28 cellular contexts compared by ENCODE assay signal in the genomic region with DNA sequence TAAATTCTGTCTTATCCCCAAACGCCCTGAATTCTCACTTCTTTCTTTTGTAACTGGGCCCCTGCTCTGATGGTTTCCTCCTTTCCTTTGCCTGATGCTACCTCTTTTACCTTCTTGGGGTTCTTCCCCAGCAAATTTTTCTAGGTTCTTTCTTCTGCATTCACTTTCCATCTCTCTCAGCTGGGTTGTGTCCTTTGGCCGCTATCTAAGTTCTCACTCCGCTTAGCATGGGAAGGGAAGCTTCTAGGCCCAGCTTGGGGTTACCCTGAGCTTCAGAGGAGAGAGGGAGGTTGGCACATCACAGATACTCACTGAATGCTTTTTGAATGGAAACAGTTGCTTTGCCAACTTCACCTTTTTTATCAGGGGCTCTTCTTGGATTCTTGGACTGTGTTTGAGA. TPM values are rescaled to one million over a fixed set of nuclear protein-coding genes. Genes with fewer than 3 reads are reported as not detected.
"Had no signal": no experiment of that assay in that cellular context is flagged by ENCODE, and none has a peak within 500 bp of the region (broad histone marks: within the 10 kb centered on the region; RNA-seq: fewer than 3 reads in every experiment).

No MANE protein-coding gene starts in this region.

- H3K27ac ChIP-seq: brain microvascular endothelial cell, SK-N-MC had no signal

- H3K27me3 Mint-ChIP-seq: activated naive CD8-positive, alpha-beta T cell had no signal

- ATAC-seq: activated T-helper 17 cell treated with anti-CD3 and anti-CD28 coated beads, Interleukin-2, amount 50 U/mL, for 72 hours; T-cell had no signal

- H3K36me3 Mint-ChIP-seq: activated CD4-positive, alpha-beta memory T cell treated with anti-CD3 and anti-CD28 coated beads for 36 hours; activated naive CD8-positive, alpha-beta T cell; T-cell had no signal

- H3K27me3 ChIP-seq: brain microvascular endothelial cell had no signal

- H3K4me3 ChIP-seq: SK-N-MC had no signal

- DNase-seq: activated CD4-positive, alpha-beta memory T cell treated with anti-CD3 and anti-CD28 coated beads for 36 hours; activated CD4-positive, alpha-beta T cell treated with anti-CD3 and anti-CD28 coated beads, Interleukin-2, amount 10 ng/mL, durations not matched to agents 7 days and 5 days; activated CD4-positive, CD25-positive, alpha-beta regulatory T cell; activated gamma-delta T cell; activated naive CD4-positive, alpha-beta T cell treated with anti-CD3 and anti-CD28 coated beads for 36 hours; activated T-cell treated with anti-CD3 and anti-CD28 coated beads for 4 hours; activated T-cell treated with anti-CD3 and anti-CD28 coated beads, Interleukin-2, amount 50 U/mL, for 48 hours; amygdala; brain microvascular endothelial cell; caudate nucleus; Karpas-422; MM.1S; NCI-H1105; NCI-H1436; NCI-H1694 treated with DMSO at 0.1 percent for 48 hours; NCI-H2029 treated with DMSO at 0.1 percent for 48 hours; NCI-H345; NCI-H510A; NCI-H526 treated with DMSO at 0.1 percent for 48 hours; NCI-H82; T-cell; T-helper 2 cell; T1000 had no signal

- H3K27ac Mint-ChIP-seq: activated CD4-positive, alpha-beta memory T cell treated with anti-CD3 and anti-CD28 coated beads for 36 hours; activated CD4-positive, alpha-beta T cell treated with anti-CD3 and anti-CD28 coated beads, Interleukin-2, amount 10 ng/mL, durations not matched to agents 7 days and 5 days; activated naive CD4-positive, alpha-beta T cell treated with anti-CD3 and anti-CD28 coated beads for 36 hours; activated naive CD8-positive, alpha-beta T cell; activated T-helper 17 cell treated with anti-CD3 and anti-CD28 coated beads, Interleukin-2, amount 50 U/mL, for 72 hours; T-cell had no signal

- H3K4me3 Mint-ChIP-seq: activated CD4-positive, alpha-beta memory T cell treated with anti-CD3 and anti-CD28 coated beads for 36 hours; activated CD4-positive, alpha-beta T cell treated with anti-CD3 and anti-CD28 coated beads, Interleukin-2, amount 10 ng/mL, durations not matched to agents 7 days and 5 days; activated naive CD4-positive, alpha-beta T cell treated with anti-CD3 and anti-CD28 coated beads for 36 hours; activated naive CD8-positive, alpha-beta T cell; activated T-helper 17 cell treated with anti-CD3 and anti-CD28 coated beads, Interleukin-2, amount 50 U/mL, for 72 hours; T-cell had no signal

- H3K36me3 ChIP-seq: brain microvascular endothelial cell had no signal

- H3K4me1 Mint-ChIP-seq: activated CD4-positive, alpha-beta T cell treated with anti-CD3 and anti-CD28 coated beads, Interleukin-2, amount 10 ng/mL, durations not matched to agents 7 days and 5 days; activated T-helper 17 cell treated with anti-CD3 and anti-CD28 coated beads, Interleukin-2, amount 50 U/mL, for 72 hours; T-cell had no signal

- H3K9me3 Mint-ChIP-seq: activated CD4-positive, alpha-beta memory T cell treated with anti-CD3 and anti-CD28 coated beads for 36 hours; activated CD4-positive, alpha-beta T cell treated with anti-CD3 and anti-CD28 coated beads, Interleukin-2, amount 10 ng/mL, durations not matched to agents 7 days and 5 days; activated naive CD4-positive, alpha-beta T cell treated with anti-CD3 and anti-CD28 coated beads for 36 hours; activated T-helper 17 cell treated with anti-CD3 and anti-CD28 coated beads, Interleukin-2, amount 50 U/mL, for 72 hours; T-cell had no signal

RNA-seq across cellular contexts. Expression of a gene that starts 17.0 kb away (rescaled TPM):
- total RNA-seq: activated CD8-positive, alpha-beta memory T cell treated with anti-CD3 and anti-CD28 coated beads for 36 hours; OCI-LY7; T-cell had no signal
